In the genomic region with DNA sequence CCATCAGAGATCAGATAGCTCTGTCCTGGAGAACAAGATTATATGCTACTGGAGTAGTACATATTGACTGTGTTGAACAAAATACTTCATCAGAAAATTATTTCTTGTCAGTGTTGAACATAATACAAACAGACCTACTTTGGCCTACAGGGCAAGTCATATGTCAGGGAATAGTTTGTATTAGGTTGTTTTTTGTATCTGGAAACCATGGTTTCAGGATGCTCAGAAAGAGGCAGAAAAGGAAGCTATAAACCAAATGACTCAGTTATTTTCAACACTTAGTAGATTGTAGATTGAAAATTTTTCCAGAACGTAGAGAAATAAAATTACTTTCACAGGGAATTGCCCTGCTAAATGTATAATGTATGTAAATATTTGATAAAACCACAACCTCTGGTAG, we compare ENCODE assay signal across 21 cellular contexts.
"Had no signal": no experiment of that assay in that cellular context is flagged by ENCODE, and none has a peak within 500 bp of the region (broad histone marks: within the 10 kb centered on the region; RNA-seq: fewer than 3 reads in every experiment).

No MANE protein-coding gene starts in this region.

- H3K27me3 ChIP-seq: body of pancreas, gastroesophageal sphincter, tibial nerve, uterus had no signal

- H3K9me3 Mint-ChIP-seq: activated naive CD4-positive, alpha-beta T cell treated with anti-CD3 and anti-CD28 coated beads, Interleukin-2, amount 50 U/mL, for 72 hours had no signal

- H3K9ac ChIP-seq: parathyroid adenoma had no signal

- H3K27ac ChIP-seq: body of pancreas, coronary artery, gastroesophageal sphincter, lower lobe of right lung, parathyroid adenoma, tibial nerve, uterus had no signal

- H3K4me3 ChIP-seq: body of pancreas, coronary artery, gastroesophageal sphincter, lower lobe of right lung, tibial nerve, uterus had no signal

- ATAC-seq: activated CD8-positive, alpha-beta T cell treated with anti-CD3 and anti-CD28 coated beads, Interleukin-2, amount 10 ng/mL, durations not matched to agents 7 days and 5 days; activated naive CD4-positive, alpha-beta T cell treated with anti-CD3 and anti-CD28 coated beads, Interleukin-2, amount 50 U/mL, for 72 hours; body of pancreas; gastroesophageal sphincter; left colon; lower lobe of right lung; stimulated activated naive B cell treated with anti-CD40 and anti-IgM and Interleukin-4, amounts not matched to agents 10 μg/mL and 1 μg/mL and 100 μg/mL, for 72 hours; WTC11 had no signal

- H3K4me3 Mint-ChIP-seq: activated CD8-positive, alpha-beta T cell treated with anti-CD3 and anti-CD28 coated beads, Interleukin-2, amount 10 ng/mL, durations not matched to agents 7 days and 5 days; naive B cell; stimulated activated naive B cell treated with anti-CD40 and anti-IgM and Interleukin-4, amounts not matched to agents 10 μg/mL and 1 μg/mL and 100 μg/mL, for 72 hours; WTC11 had no signal

- DNase-seq: activated CD4-positive, alpha-beta T cell treated with anti-CD3 and anti-CD28 coated beads for 48 hours; activated CD8-positive, alpha-beta memory T cell treated with anti-CD3 and anti-CD28 coated beads, Interleukin-2, amount 50 U/mL, for 4 hours; activated CD8-positive, alpha-beta T cell treated with anti-CD3 and anti-CD28 coated beads, Interleukin-2, amount 10 ng/mL, durations not matched to agents 7 days and 5 days; activated effector memory CD4-positive, alpha-beta T cell treated with anti-CD3 and anti-CD28 coated beads, Interleukin-2, amount 50 U/mL, for 16 hours; activated T-cell treated with anti-CD3 and anti-CD28 coated beads, Interleukin-2, amount 50 U/mL, for 48 hours; amniotic stem cell; body of pancreas; caudate nucleus; effector CD8-positive, alpha-beta T cell; left colon; lower lobe of right lung; naive B cell; stimulated activated naive B cell treated with anti-CD40 and anti-IgM and Interleukin-4, amounts not matched to agents 10 μg/mL and 1 μg/mL and 100 μg/mL, for 72 hours; T-helper 2 cell; uterus had no signal

- H3K27me3 Mint-ChIP-seq: naive B cell; stimulated activated naive B cell treated with anti-CD40 and anti-IgM and Interleukin-4, amounts not matched to agents 10 μg/mL and 1 μg/mL and 100 μg/mL, for 72 hours had no signal

- H3K27ac Mint-ChIP-seq: activated CD8-positive, alpha-beta T cell treated with anti-CD3 and anti-CD28 coated beads, Interleukin-2, amount 10 ng/mL, durations not matched to agents 7 days and 5 days; activated naive CD4-positive, alpha-beta T cell treated with anti-CD3 and anti-CD28 coated beads, Interleukin-2, amount 50 U/mL, for 72 hours; naive B cell; stimulated activated naive B cell treated with anti-CD40 and anti-IgM and Interleukin-4, amounts not matched to agents 10 μg/mL and 1 μg/mL and 100 μg/mL, for 72 hours; WTC11 had no signal

- H3K9me3 ChIP-seq: body of pancreas, uterus had no signal

- H2AFZ ChIP-seq: parathyroid adenoma had no signal

- H3K4me1 ChIP-seq: parathyroid adenoma, uterus had no signal

- H3K4me1 Mint-ChIP-seq: naive B cell had no signal

- H3K36me3 ChIP-seq: gastroesophageal sphincter, lower lobe of right lung had no signal

- H3K79me2 ChIP-seq: parathyroid adenoma had no signal
